10 cellular contexts compared by ENCODE assay signal in the genomic region with DNA sequence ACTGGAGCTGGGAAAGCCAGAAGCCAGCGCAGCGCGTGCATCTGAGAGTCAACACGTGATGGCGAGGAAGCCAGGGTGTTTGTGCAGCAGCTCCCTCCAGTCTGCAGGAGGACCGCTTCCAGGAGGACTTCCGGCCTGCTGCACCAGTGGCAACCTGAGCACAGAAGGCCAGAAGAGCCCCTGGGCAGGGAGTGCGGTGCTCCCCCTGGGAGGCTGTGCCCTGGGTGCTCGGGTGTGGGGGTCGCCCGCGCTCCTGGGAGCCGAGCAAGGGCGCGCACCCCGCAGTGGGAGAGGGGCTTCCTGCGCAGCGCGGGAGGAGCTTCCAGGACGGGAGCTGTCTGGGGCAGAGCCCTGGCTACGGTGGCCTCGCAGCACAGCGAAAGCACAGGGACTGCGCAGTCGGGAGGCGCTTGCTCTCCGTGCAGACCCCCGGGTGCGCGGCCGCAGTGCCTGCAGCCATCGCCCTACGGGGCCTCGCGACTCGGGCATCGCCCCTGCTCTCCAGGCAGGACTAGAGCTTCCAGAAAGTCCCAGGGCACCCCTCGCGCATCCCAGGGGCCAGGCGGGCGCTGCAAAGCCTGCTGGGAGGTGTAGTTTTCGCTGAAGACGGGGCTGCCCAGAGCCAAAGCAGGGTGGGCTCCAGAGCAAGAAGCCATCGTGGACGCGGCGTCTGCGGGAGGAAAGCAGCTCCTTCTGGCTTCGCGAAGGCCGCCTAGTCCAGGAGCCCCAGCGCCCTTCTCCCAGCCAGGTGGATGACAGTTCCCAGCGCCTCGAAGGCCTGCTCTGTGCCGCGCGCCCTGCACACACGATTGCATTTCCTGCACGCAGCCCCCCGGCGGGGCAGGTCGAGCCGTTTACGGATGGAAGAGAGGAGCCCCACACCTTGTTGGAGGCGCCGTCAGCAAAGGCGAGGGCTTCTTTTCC. TPM values are rescaled to one million over a fixed set of nuclear protein-coding genes. Genes with fewer than 3 reads are reported as not detected.
DNase-seq lines count a peak whose midpoint lies in the region; ATAC-seq lines count a peak whose summit lies in the region.
"Had no signal": no experiment of that assay in that cellular context is flagged by ENCODE, and none has a peak within 500 bp of the region (broad histone marks: within the 10 kb centered on the region; RNA-seq: fewer than 3 reads in every experiment).

No MANE protein-coding gene starts in this region.

- no peaks in the 10 kb centered on the region for H3K36me3 ChIP-seq in Karpas-422 (ENCODE audit: insufficient read depth, low read length)

- no peaks in the 10 kb centered on the region for H3K79me2 ChIP-seq in Karpas-422 (ENCODE audit: low read length)

- no peak overlapping the region for H2AFZ ChIP-seq in Karpas-422 (ENCODE audit: low read length)

- H3K4me3 ChIP-seq in iPS-18c (ENCODE audit: insufficient read depth, low read depth, low read length) = peak overlapping the region; percentile 28
- no peak overlapping the region for H3K4me3 ChIP-seq in Karpas-422 (ENCODE audit: low read length)
- H3K4me3 ChIP-seq: body of pancreas had no signal

- H3K9ac ChIP-seq in Karpas-422 (ENCODE audit: low read length) = no peak overlapping the region

- no peaks in the 10 kb centered on the region for H3K9me2 ChIP-seq in Karpas-422 (replicated peaks; ENCODE audit: insufficient read depth, low read length)

- no peaks in the 10 kb centered on the region for H4K20me1 ChIP-seq in Karpas-422 (ENCODE audit: insufficient read depth, low read depth, low read length)

- no peaks in the 10 kb centered on the region for H3K27me3 ChIP-seq in Karpas-422 (ENCODE audit: low read length)

- no peaks in the 10 kb centered on the region for H3K4me1 ChIP-seq in Karpas-422 (ENCODE audit: low read length)

- ATAC-seq in GM21528 (IDR thresholded peaks at IDR 0.05; ENCODE audit: low FRiP score, unreplicated experiment) = no peak
- ATAC-seq: body of pancreas had no signal

- H3K27ac ChIP-seq in Karpas-422 (ENCODE audit: low read length) = no peak overlapping the region
- H3K27ac ChIP-seq: body of pancreas had no signal

- no peak overlapping the region for H3K4me2 ChIP-seq in Karpas-422 (ENCODE audit: low read depth, low read length, poor library complexity, severe bottlenecking)

- H3K9me3 ChIP-seq in iPS-18c (ENCODE audit: control insufficient read depth, insufficient read depth, low read length) (peaks cover 2% of the 10 kb centered on the region), Karpas-422 (ENCODE audit: low read length) (no peaks in the 10 kb centered on the region)

- DNase-seq in C1 segment of cervical spinal cord (lab: John Stamatoyannopoulos, UW) (peak in 8 of 14 donors; percentile 16 to 81 (median 44)), cerebellar cortex (ENCODE audit: low spot score) (peak; percentile 80), retina (peak; percentile 96), Karpas-422 (no peak), NCI-H2171 (lab: John Stamatoyannopoulos, UW) (no peak), COLO668 (lab: John Stamatoyannopoulos, UW; ENCODE audit: unreplicated experiment) (no peak)

RNA-seq across cellular contexts. Expression of a gene that starts 24.1 kb away (rescaled TPM):
- 0.76 and 0.89 TPM in 2 replicates for total RNA-seq in Karpas-422 (2014; rRNA removed; shearing (Covaris generic); ENCODE audit: low replicate concordance)

RNA-seq across cellular contexts. Expression of a gene that starts 45.2 kb away (rescaled TPM):
- total RNA-seq in Karpas-422 (2014; rRNA removed; shearing (Covaris generic); ENCODE audit: low replicate concordance) = not detected in 2 replicates
- total RNA-seq: glomerular endothelial cell had no signal

Comparison
In these comparisons a context has a peak if more than half of its experiments do, and no peak if none do; other contexts are left out.
1. DNase-seq: peak in C1 segment of cervical spinal cord (8 of 14), cerebellar cortex (single experiment) and retina (single experiment); none in Karpas-422 (single experiment), NCI-H2171 (single experiment) and COLO668 (single experiment).